ENCODE assay signal across 15 cellular contexts in genomic region chr17:40956401-40957254, GRCh38. TPM values are rescaled to one million over a fixed set of nuclear protein-coding genes. Genes with fewer than 3 reads are reported as not detected.
DNase-seq lines count a peak whose midpoint lies in the region; ATAC-seq, FAIRE-seq and TF ChIP-seq lines count a peak whose summit lies in the region.
"Had no signal": no experiment of that assay in that cellular context is flagged by ENCODE, and none has a peak within 500 bp of the region (broad histone marks: within the 10 kb centered on the region; RNA-seq: fewer than 3 reads in every experiment).

No MANE protein-coding gene starts in this region.

- H3K9me3 ChIP-seq in astrocyte (ENCODE audit: insufficient read depth, low read depth, low read length): no peaks in the 10 kb centered on the region

- no peaks in the 10 kb centered on the region for H4K20me1 ChIP-seq in astrocyte (ENCODE audit: insufficient read depth, low read length)

- H3K79me2 ChIP-seq in astrocyte (ENCODE audit: insufficient read depth, low read length): no peaks in the 10 kb centered on the region

- no peaks in the 10 kb centered on the region for H3K27me3 ChIP-seq in astrocyte (ENCODE audit: insufficient read depth, low read length)

- H3K36me3 Mint-ChIP-seq in astrocyte (ENCODE audit: low read depth, unreplicated experiment): no peaks in the 10 kb centered on the region
- H3K36me3 Mint-ChIP-seq: CD4-positive, CD25-positive, alpha-beta regulatory T cell had no signal

- no peaks in the 10 kb centered on the region for H3K36me3 ChIP-seq in astrocyte (ENCODE audit: insufficient read depth, low read length)

- intact Hi-C loops in sciatic nerve (cut with DNase I): no loop called here

- peak overlapping the region; percentile 35 for H3K4me2 ChIP-seq in astrocyte (ENCODE audit: low read length)

- peak overlapping the region; percentile 72 for H3K27ac Mint-ChIP-seq in astrocyte (ENCODE audit: unreplicated experiment)
- H3K27ac Mint-ChIP-seq: CD4-positive, CD25-positive, alpha-beta regulatory T cell had no signal

- no peak overlapping the region for H2AFZ ChIP-seq in astrocyte (ENCODE audit: low read depth, low read length)

- H3K4me3 ChIP-seq in astrocyte (ENCODE audit: insufficient read depth, low read depth, low read length): no peak overlapping the region

- H3K9me3 Mint-ChIP-seq in astrocyte (ENCODE audit: unreplicated experiment): no peaks in the 10 kb centered on the region

- no peak for TF ChIP-seq CTCF in astrocyte (IDR thresholded peaks at IDR 0.05; ENCODE audit: insufficient read depth, low read depth, low read length)

- H3K4me3 Mint-ChIP-seq in astrocyte (ENCODE audit: unreplicated experiment): no peak overlapping the region
- H3K4me3 Mint-ChIP-seq: CD4-positive, CD25-positive, alpha-beta regulatory T cell had no signal

- no peak for ATAC-seq in sciatic nerve
- no peak for ATAC-seq in GM19324 (IDR thresholded peaks at IDR 0.05; ENCODE audit: low FRiP score, unreplicated experiment)
- ATAC-seq: left cardiac atrium had no signal

- peak; percentile 93 for FAIRE-seq in astrocyte (lab: Jason Lieb, UNC)

- H3K27me3 Mint-ChIP-seq in astrocyte (ENCODE audit: low read depth, unreplicated experiment): no peaks in the 10 kb centered on the region

- H3K4me1 Mint-ChIP-seq in astrocyte (ENCODE audit: low read depth, unreplicated experiment): peaks cover 54% of the 10 kb centered on the region
- H3K4me1 Mint-ChIP-seq: CD4-positive, CD25-positive, alpha-beta regulatory T cell had no signal

- DNase-seq in AG08395 (ENCODE audit: low spot score): peak; percentile 52
- DNase-seq in HT-29 (ENCODE audit: low spot score): peak; percentile 91
- DNase-seq in astrocyte (ENCODE audit: low read depth): peak; percentile 100
- peak; percentile 42 for DNase-seq in islet precursor cell
- no peak for DNase-seq in activated T-cell treated with anti-CD3 and anti-CD28 coated beads, Interleukin-2, amount 50 U/mL, for 1 hour
- no peak for DNase-seq in sciatic nerve (ENCODE audit: low spot score)
- DNase-seq in T-helper 9 cell: no peak
- DNase-seq: CD4-positive, CD25-positive, alpha-beta regulatory T cell; effector memory CD4-positive, alpha-beta T cell; left cardiac atrium; NCI-H2171 treated with DMSO at 0.1 percent for 48 hours; posterior cingulate gyrus had no signal

- peak overlapping the region; percentile 92 for H3K27ac ChIP-seq in astrocyte (ENCODE audit: low read depth, low read length)
- H3K27ac ChIP-seq: HL-60 had no signal

- H3K4me1 ChIP-seq in astrocyte (ENCODE audit: insufficient read depth, low read length): peaks cover 54% of the 10 kb centered on the region

- peak overlapping the region; percentile 73 for H3K9ac ChIP-seq in astrocyte (ENCODE audit: low read length)

RNA-seq across cellular contexts. Expression of gene KRT39, which starts 10.1 kb away (rescaled TPM):
- total RNA-seq in HT-29 (2014; rRNA removed; shearing (Covaris generic)): not detected in 2 replicates
- total RNA-seq in astrocyte (not detected in 2 replicates), sciatic nerve (not detected)
- total RNA-seq: CD4-positive, CD25-positive, alpha-beta regulatory T cell; left cardiac atrium; T-helper 2 cell treated with Interferon-gamma antibody and Interleukin-4, amounts not matched to agents 100 ng/mL and 5 ng/mL, for 36 hours had no signal

RNA-seq across cellular contexts. Expression of gene KRT23, which starts 19.2 kb away (rescaled TPM):
- total RNA-seq in HT-29 (2014; rRNA removed; shearing (Covaris generic)): 3.3 and 4.1 TPM in 2 replicates
- total RNA-seq in astrocyte (not detected in 2 replicates), sciatic nerve (0.53 TPM)
- total RNA-seq: CD4-positive, CD25-positive, alpha-beta regulatory T cell; T-helper 2 cell treated with Interferon-gamma antibody and Interleukin-4, amounts not matched to agents 100 ng/mL and 5 ng/mL, for 36 hours had no signal

RNA-seq across cellular contexts. Expression of gene KRT40, which starts 27.5 kb away (rescaled TPM):
- total RNA-seq in HT-29 (2014; rRNA removed; shearing (Covaris generic)): 2.4 and 2.7 TPM in 2 replicates
- total RNA-seq in astrocyte (not detected in 2 replicates), sciatic nerve (not detected)
- total RNA-seq: CD4-positive, CD25-positive, alpha-beta regulatory T cell; left cardiac atrium; T-helper 2 cell treated with Interferon-gamma antibody and Interleukin-4, amounts not matched to agents 100 ng/mL and 5 ng/mL, for 36 hours had no signal

RNA-seq across cellular contexts. Expression of gene KRTAP3-3, which starts 37.3 kb away (rescaled TPM):
- total RNA-seq in HT-29 (2014; rRNA removed; shearing (Covaris generic)): not detected in 2 replicates
- total RNA-seq in astrocyte (not detected in 2 replicates), sciatic nerve (not detected)
- total RNA-seq: CD4-positive, CD25-positive, alpha-beta regulatory T cell; left cardiac atrium; T-helper 2 cell treated with Interferon-gamma antibody and Interleukin-4, amounts not matched to agents 100 ng/mL and 5 ng/mL, for 36 hours had no signal

RNA-seq across cellular contexts. Expression of gene KRTAP3-2, which starts 43.1 kb away (rescaled TPM):
- total RNA-seq in HT-29 (2014; rRNA removed; shearing (Covaris generic)): not detected in 2 replicates
- total RNA-seq in astrocyte (not detected in 2 replicates), sciatic nerve (not detected)
- total RNA-seq: CD4-positive, CD25-positive, alpha-beta regulatory T cell; left cardiac atrium; T-helper 2 cell treated with Interferon-gamma antibody and Interleukin-4, amounts not matched to agents 100 ng/mL and 5 ng/mL, for 36 hours had no signal

Comparison
In these comparisons a context has a peak if more than half of its experiments do, and no peak if none do; other contexts are left out.
1. DNase-seq: peak in AG08395 (single experiment), HT-29 (single experiment), astrocyte (single experiment) and islet precursor cell (single experiment); none in activated T-cell treated with anti-CD3 and anti-CD28 coated beads, Interleukin-2, amount 50 U/mL, for 1 hour (single experiment), sciatic nerve (single experiment) and T-helper 9 cell (single experiment).